Comparison of ENCODE assay signal across 11 cellular contexts in the genomic region with DNA sequence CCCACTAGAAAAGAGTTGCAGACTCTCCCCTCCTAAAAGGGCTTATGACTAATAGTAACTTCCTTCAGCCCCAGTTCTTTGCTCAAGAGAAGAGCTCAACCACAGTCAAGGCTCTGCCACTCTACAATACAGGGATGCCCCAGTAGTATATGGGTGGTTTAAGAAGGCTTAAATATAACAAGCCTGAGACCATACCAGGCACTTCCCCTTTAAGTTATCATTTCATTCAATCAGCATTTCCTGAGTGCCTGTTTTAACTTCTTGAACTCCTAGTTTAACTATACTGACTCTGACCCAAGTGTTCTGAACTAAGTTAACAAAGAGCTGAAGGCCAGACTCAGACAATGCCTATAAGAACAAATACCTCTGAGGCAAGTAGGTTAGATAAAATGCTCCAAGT. TPM values are rescaled to one million over a fixed set of nuclear protein-coding genes. Genes with fewer than 3 reads are reported as not detected.
A peak's percentile ranks its signal among the peaks of the same experiment; 100 is the strongest.
DNase-seq lines count a peak whose midpoint lies in the region; ATAC-seq, FAIRE-seq and TF ChIP-seq lines count a peak whose summit lies in the region.
"Had no signal": no experiment of that assay in that cellular context is flagged by ENCODE, and none has a peak within 500 bp of the region (broad histone marks: within the 10 kb centered on the region; RNA-seq: fewer than 3 reads in every experiment).

No MANE protein-coding gene starts in this region.

- H3K36me3 Mint-ChIP-seq in activated T-cell treated with anti-CD3 and anti-CD28 coated beads, Interleukin-2, amount 50 U/mL, for 24 hours (ENCODE audit: low read depth): peaks cover 69% of the 10 kb centered on the region
- H3K36me3 Mint-ChIP-seq in mesothelial cell of epicardium: peaks cover 25% of the 10 kb centered on the region

- peak overlapping the region; percentile 91 for H3K27ac Mint-ChIP-seq in activated T-cell treated with anti-CD3 and anti-CD28 coated beads, Interleukin-2, amount 50 U/mL, for 24 hours
- peak overlapping the region; percentile 51 for H3K27ac Mint-ChIP-seq in mesothelial cell of epicardium

- TF ChIP-seq CTCF in mesothelial cell of epicardium (IDR thresholded peaks at IDR 0.05; ENCODE audit: unreplicated experiment): no peak

- peaks cover 53% of the 10 kb centered on the region for H3K4me1 Mint-ChIP-seq in activated T-cell treated with anti-CD3 and anti-CD28 coated beads, Interleukin-2, amount 50 U/mL, for 24 hours (ENCODE audit: low read depth)
- peaks cover 25% of the 10 kb centered on the region for H3K4me1 Mint-ChIP-seq in mesothelial cell of epicardium

- peak; percentile 26 for FAIRE-seq in GM12891 (lab: Jason Lieb, UNC)
- FAIRE-seq: colon, TTC549 had no signal

- no peak for ATAC-seq in GM21526 (IDR thresholded peaks at IDR 0.05; ENCODE audit: low FRiP score, unreplicated experiment)

- no peak for DNase-seq in GM12891 (ENCODE audit: insufficient read length, low spot score)
- peak; percentile 19 to 50 for DNase-seq in NOMO-1 (lab: John Stamatoyannopoulos, UW; ENCODE audit: unreplicated experiment in 2 of 2)
- DNase-seq in activated T-cell treated with anti-CD3 and anti-CD28 coated beads, Interleukin-2, amount 50 U/mL, for 24 hours: no peak
- no peak for DNase-seq in mesothelial cell of epicardium (ENCODE audit: low spot score in 2 of 2, unreplicated experiment in 2 of 2)
- DNase-seq in DMS79 (lab: John Stamatoyannopoulos, UW): no peak
- DNase-seq in DMS79 treated with DMSO at 0.1 percent for 48 hours (lab: John Stamatoyannopoulos, UW): no peak
- DNase-seq in SK-N-DZ (ENCODE audit: low spot score): no peak
- DNase-seq: occipital lobe had no signal

- no peaks in the 10 kb centered on the region for H3K27me3 Mint-ChIP-seq in activated T-cell treated with anti-CD3 and anti-CD28 coated beads, Interleukin-2, amount 50 U/mL, for 24 hours
- H3K27me3 Mint-ChIP-seq in mesothelial cell of epicardium (ENCODE audit: low read depth): no peaks in the 10 kb centered on the region

- H3K4me3 Mint-ChIP-seq in activated T-cell treated with anti-CD3 and anti-CD28 coated beads, Interleukin-2, amount 50 U/mL, for 24 hours: peak overlapping the region; percentile 68
- H3K4me3 Mint-ChIP-seq in mesothelial cell of epicardium: no peak overlapping the region

- TF ChIP-seq POLR2A in GM12891 (IDR thresholded peaks at IDR 0.05; ENCODE audit: low read depth, low read length): no peak

- no peaks in the 10 kb centered on the region for H3K9me3 Mint-ChIP-seq in activated T-cell treated with anti-CD3 and anti-CD28 coated beads, Interleukin-2, amount 50 U/mL, for 24 hours
- no peaks in the 10 kb centered on the region for H3K9me3 Mint-ChIP-seq in mesothelial cell of epicardium

TF ChIP-seq in GM12891, 5 proteins besides CTCF, POLR2A, EP300 and RAD21:
- peak; percentile 53; the same call in 1 of the 2 replicates for TF ChIP-seq SPI1 (IDR thresholded peaks at IDR 0.05; ENCODE audit: low read depth, low read length)
- TF ChIP-seq POU2F2 (IDR thresholded peaks at IDR 0.05; ENCODE audit: low read depth, low read length): no peak
- TF ChIP-seq POLR2AphosphoS5 (IDR thresholded peaks at IDR 0.05; ENCODE audit: low read depth, low read length): no peak
- no peak for TF ChIP-seq PAX5 (IDR thresholded peaks at IDR 0.05; ENCODE audit: insufficient read depth, low read length, severe bottlenecking)
- TF ChIP-seq TAF1 (IDR thresholded peaks at IDR 0.05; ENCODE audit: low read depth, low read length): no peak

RNA-seq across cellular contexts. Expression of gene PRPF38A, which starts 19.8 kb away (rescaled TPM):
- 36.4 TPM for polyA plus RNA-seq in GM12891 (2012; ENCODE audit: low read depth, missing spikeins)
- 54.9 to 55.9 TPM (median 55.6 TPM) in 3 replicates for total RNA-seq in mesothelial cell of epicardium
- polyA plus RNA-seq in SK-N-DZ (2014; cell fraction: cytosol; rRNA removed): 12.0 and 17.6 TPM in 2 replicates
- polyA plus RNA-seq in SK-N-DZ (2014; cell fraction: nucleus; rRNA removed): 18.8 and 19.5 TPM in 2 replicates

RNA-seq across cellular contexts. Expression of gene ORC1, which starts 20.0 kb away (rescaled TPM):
- 12.2 TPM for polyA plus RNA-seq in GM12891 (2012; ENCODE audit: low read depth, missing spikeins)
- total RNA-seq in mesothelial cell of epicardium: 4.4 to 4.7 TPM (median 4.5 TPM) in 3 replicates
- 24.5 and 26.8 TPM in 2 replicates for polyA plus RNA-seq in SK-N-DZ (2014; cell fraction: cytosol; rRNA removed)
- 17.0 and 17.4 TPM in 2 replicates for polyA plus RNA-seq in SK-N-DZ (2014; cell fraction: nucleus; rRNA removed)

RNA-seq across cellular contexts. Expression of gene CC2D1B, which starts 58.2 kb away (rescaled TPM):
- 16.2 TPM for polyA plus RNA-seq in GM12891 (2012; ENCODE audit: low read depth, missing spikeins)
- total RNA-seq in mesothelial cell of epicardium: 33.2 to 33.4 TPM (median 33.2 TPM) in 3 replicates
- 6.4 and 8.9 TPM in 2 replicates for polyA plus RNA-seq in SK-N-DZ (2014; cell fraction: cytosol; rRNA removed)
- 48.5 and 50.8 TPM in 2 replicates for polyA plus RNA-seq in SK-N-DZ (2014; cell fraction: nucleus; rRNA removed)

Comparison
In these comparisons a context has a peak if more than half of its experiments do, and no peak if none do; other contexts are left out.
1. DNase-seq: peak in NOMO-1 (2 of 2); none in GM12891 (single experiment), activated T-cell treated with anti-CD3 and anti-CD28 coated beads, Interleukin-2, amount 50 U/mL, for 24 hours (single experiment), mesothelial cell of epicardium (0 of 2), DMS79 (single experiment), DMS79 treated with DMSO at 0.1 percent for 48 hours (single experiment) and SK-N-DZ (single experiment).